Comparison of ENCODE assay signal across 2 cellular contexts in the genomic region with DNA sequence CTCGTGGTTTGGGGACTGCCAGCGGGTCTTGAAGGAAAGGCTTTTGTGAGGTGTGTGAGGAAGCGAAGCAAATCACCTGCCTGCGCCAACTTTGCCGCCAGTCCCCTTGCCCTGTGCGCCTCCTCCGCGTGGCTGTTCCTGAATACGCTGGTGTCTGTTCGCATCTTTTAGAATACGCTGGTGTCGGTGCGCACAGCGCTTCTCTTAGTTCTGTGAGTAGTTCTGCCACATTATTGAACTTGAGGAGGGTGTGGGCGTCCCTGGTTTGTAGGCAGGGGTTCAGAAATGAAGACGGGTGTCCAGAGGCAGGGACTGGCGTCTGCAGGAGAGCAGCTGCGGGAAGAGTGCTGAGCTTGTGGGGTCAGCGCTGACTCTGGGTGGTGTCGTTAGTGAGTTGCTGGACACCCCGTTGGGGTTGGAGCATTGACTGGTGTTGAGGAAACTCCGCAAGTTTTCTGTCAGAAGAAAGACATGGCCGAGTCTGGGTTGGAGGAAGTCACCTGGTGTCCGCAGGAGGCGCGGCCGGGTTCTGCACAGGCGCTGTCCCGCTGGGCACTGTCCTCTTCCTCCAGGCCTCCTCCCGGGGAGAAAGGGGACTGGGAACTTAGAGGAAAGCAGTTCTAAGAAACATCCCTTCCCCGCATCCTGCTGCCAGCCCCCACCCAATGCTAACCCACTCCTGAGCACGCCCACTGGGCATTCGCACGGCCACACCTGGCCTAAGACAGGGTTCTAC.
TF ChIP-seq lines count a peak whose summit lies in the region.

No MANE protein-coding gene starts in this region.

TF ChIP-seq in WTC11, 78 proteins besides CTCF, POLR2A, EP300 and RAD21 (continued from another document):
- TF ChIP-seq, protein P1, sequence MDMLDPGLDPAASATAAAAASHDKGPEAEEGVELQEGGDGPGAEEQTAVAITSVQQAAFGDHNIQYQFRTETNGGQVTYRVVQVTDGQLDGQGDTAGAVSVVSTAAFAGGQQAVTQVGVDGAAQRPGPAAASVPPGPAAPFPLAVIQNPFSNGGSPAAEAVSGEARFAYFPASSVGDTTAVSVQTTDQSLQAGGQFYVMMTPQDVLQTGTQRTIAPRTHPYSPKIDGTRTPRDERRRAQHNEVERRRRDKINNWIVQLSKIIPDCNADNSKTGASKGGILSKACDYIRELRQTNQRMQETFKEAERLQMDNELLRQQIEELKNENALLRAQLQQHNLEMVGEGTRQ (CRISPR knock-in tag; IDR thresholded peaks at IDR 0.05): 0 out of 2 replicates have a peak, but pooled peaks have one; percentile 28
- TF ChIP-seq ZNF317 (CRISPR knock-in tag; IDR thresholded peaks at IDR 0.05; ENCODE audit: borderline replicate concordance, low read depth) (no peak), HMGA2 (CRISPR knock-in tag; IDR thresholded peaks at IDR 0.05) (no peak), TCF7 (CRISPR knock-in tag; IDR thresholded peaks at IDR 0.05; ENCODE audit: low read depth) (0 out of 2 replicates have a peak, but pooled peaks have one; percentile 48), FOXP1 (CRISPR knock-in tag; IDR thresholded peaks at IDR 0.05; ENCODE audit: borderline replicate concordance) (0 out of 2 replicates have a peak, but pooled peaks have one; percentile 66), ZNF219 (CRISPR knock-in tag; IDR thresholded peaks at IDR 0.05; ENCODE audit: borderline replicate concordance) (no peak), ETV6 (CRISPR knock-in tag; IDR thresholded peaks at IDR 0.05) (no peak), ZNF138 (CRISPR knock-in tag; conservative IDR thresholded peaks at IDR 0.05) (no peak), ESRRA (CRISPR knock-in tag; IDR thresholded peaks at IDR 0.05; ENCODE audit: borderline replicate concordance) (no peak), SP1 (CRISPR knock-in tag; conservative IDR thresholded peaks at IDR 0.05) (no peak)
- TF ChIP-seq, protein P2, sequence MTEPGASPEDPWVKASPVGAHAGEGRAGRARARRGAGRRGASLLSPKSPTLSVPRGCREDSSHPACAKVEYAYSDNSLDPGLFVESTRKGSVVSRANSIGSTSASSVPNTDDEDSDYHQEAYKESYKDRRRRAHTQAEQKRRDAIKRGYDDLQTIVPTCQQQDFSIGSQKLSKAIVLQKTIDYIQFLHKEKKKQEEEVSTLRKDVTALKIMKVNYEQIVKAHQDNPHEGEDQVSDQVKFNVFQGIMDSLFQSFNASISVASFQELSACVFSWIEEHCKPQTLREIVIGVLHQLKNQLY (CRISPR knock-in tag; IDR thresholded peaks at IDR 0.05): no peak
- TF ChIP-seq, protein P3, sequence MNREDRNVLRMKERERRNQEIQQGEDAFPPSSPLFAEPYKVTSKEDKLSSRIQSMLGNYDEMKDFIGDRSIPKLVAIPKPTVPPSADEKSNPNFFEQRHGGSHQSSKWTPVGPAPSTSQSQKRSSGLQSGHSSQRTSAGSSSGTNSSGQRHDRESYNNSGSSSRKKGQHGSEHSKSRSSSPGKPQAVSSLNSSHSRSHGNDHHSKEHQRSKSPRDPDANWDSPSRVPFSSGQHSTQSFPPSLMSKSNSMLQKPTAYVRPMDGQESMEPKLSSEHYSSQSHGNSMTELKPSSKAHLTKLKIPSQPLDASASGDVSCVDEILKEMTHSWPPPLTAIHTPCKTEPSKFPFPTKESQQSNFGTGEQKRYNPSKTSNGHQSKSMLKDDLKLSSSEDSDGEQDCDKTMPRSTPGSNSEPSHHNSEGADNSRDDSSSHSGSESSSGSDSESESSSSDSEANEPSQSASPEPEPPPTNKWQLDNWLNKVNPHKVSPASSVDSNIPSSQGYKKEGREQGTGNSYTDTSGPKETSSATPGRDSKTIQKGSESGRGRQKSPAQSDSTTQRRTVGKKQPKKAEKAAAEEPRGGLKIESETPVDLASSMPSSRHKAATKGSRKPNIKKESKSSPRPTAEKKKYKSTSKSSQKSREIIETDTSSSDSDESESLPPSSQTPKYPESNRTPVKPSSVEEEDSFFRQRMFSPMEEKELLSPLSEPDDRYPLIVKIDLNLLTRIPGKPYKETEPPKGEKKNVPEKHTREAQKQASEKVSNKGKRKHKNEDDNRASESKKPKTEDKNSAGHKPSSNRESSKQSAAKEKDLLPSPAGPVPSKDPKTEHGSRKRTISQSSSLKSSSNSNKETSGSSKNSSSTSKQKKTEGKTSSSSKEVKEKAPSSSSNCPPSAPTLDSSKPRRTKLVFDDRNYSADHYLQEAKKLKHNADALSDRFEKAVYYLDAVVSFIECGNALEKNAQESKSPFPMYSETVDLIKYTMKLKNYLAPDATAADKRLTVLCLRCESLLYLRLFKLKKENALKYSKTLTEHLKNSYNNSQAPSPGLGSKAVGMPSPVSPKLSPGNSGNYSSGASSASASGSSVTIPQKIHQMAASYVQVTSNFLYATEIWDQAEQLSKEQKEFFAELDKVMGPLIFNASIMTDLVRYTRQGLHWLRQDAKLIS (CRISPR knock-in tag; IDR thresholded peaks at IDR 0.05; ENCODE audit: borderline replicate concordance): no peak
- TF ChIP-seq, protein P4, sequence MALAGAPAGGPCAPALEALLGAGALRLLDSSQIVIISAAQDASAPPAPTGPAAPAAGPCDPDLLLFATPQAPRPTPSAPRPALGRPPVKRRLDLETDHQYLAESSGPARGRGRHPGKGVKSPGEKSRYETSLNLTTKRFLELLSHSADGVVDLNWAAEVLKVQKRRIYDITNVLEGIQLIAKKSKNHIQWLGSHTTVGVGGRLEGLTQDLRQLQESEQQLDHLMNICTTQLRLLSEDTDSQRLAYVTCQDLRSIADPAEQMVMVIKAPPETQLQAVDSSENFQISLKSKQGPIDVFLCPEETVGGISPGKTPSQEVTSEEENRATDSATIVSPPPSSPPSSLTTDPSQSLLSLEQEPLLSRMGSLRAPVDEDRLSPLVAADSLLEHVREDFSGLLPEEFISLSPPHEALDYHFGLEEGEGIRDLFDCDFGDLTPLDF (CRISPR knock-in tag; IDR thresholded peaks at IDR 0.05): no peak
- TF ChIP-seq, protein P5, sequence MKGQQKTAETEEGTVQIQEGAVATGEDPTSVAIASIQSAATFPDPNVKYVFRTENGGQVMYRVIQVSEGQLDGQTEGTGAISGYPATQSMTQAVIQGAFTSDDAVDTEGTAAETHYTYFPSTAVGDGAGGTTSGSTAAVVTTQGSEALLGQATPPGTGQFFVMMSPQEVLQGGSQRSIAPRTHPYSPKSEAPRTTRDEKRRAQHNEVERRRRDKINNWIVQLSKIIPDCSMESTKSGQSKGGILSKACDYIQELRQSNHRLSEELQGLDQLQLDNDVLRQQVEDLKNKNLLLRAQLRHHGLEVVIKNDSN (CRISPR knock-in tag; IDR thresholded peaks at IDR 0.05): no peak

TF ChIP-seq in endothelial cell of umbilical vein, 7 proteins besides CTCF, POLR2A, EP300 and RAD21 (continued from another document):
- no peak for TF ChIP-seq FOS (IDR thresholded peaks at IDR 0.05; ENCODE audit: borderline replicate concordance, insufficient read depth, low read length)
